8 cellular contexts compared by ENCODE assay signal in genomic region chr1:59072017-59072947, GRCh38.
DNase-seq lines count a peak whose midpoint lies in the region; ATAC-seq, FAIRE-seq and TF ChIP-seq lines count a peak whose summit lies in the region.

No MANE protein-coding gene starts in this region.

- peak overlapping the region; percentile 1 for H3K4me3 Mint-ChIP-seq in activated CD8-positive, alpha-beta memory T cell treated with anti-CD3 and anti-CD28 coated beads, Interleukin-2, amount 10 ng/mL, durations not matched to agents 7 days and 5 days
- no peak overlapping the region for H3K4me3 Mint-ChIP-seq in stimulated activated memory B cell treated with anti-CD40 and anti-IgM and Interleukin-4, amounts not matched to agents 10 μg/mL and 1 μg/mL and 100 μg/mL, for 72 hours

- CTCF ChIA-PET in activated CD8-positive, alpha-beta memory T cell treated with anti-CD3 and anti-CD28 coated beads, Interleukin-2, amount 10 ng/mL, durations not matched to agents 7 days and 5 days (lab: Charles Lee) = interaction anchor here (0.6 to 1.0 kb wide), 2 partner anchors 11 to 287 kb away, joined by 3 read pairs; no protein-coding TSS in a partner anchor
- CTCF ChIA-PET in GM12878 (lab: Yijun Ruan, JAX) = interaction anchor here (0.9 kb wide), 1 partner anchor 172 kb away, joined by 3 read pairs; no protein-coding TSS in a partner anchor

- TF ChIP-seq CTCF in GM12878 (IDR thresholded peaks at IDR 0.05 in 2 of 3, conservative IDR thresholded peaks at IDR 0.05 in 1 of 3; ENCODE audit: control insufficient read depth in 2 of 3, extremely low read depth in 1 of 3, insufficient read depth in 1 of 3, low read depth in 3 of 3, low read length in 3 of 3) = no peak

- H3K36me3 ChIP-seq in GM12878 (ENCODE audit: control insufficient read depth in 2 of 2, insufficient read depth in 2 of 2, low read length in 1 of 2) = no peaks in the 10 kb centered on the region

- no peaks in the 10 kb centered on the region for H3K9me3 ChIP-seq in GM12878 (replicated peaks; ENCODE audit: control insufficient read depth, insufficient read depth, low read length)

- H3K27me3 Mint-ChIP-seq in activated CD8-positive, alpha-beta memory T cell treated with anti-CD3 and anti-CD28 coated beads, Interleukin-2, amount 10 ng/mL, durations not matched to agents 7 days and 5 days = no peaks in the 10 kb centered on the region
- H3K27me3 Mint-ChIP-seq in stimulated activated memory B cell treated with anti-CD40 and anti-IgM and Interleukin-4, amounts not matched to agents 10 μg/mL and 1 μg/mL and 100 μg/mL, for 72 hours = no peaks in the 10 kb centered on the region

- H3K9ac ChIP-seq in GM12878 (ENCODE audit: control insufficient read depth, insufficient read depth, low read length) = no peak overlapping the region

- peaks cover 23% of the 10 kb centered on the region for H3K4me1 Mint-ChIP-seq in activated CD8-positive, alpha-beta memory T cell treated with anti-CD3 and anti-CD28 coated beads, Interleukin-2, amount 10 ng/mL, durations not matched to agents 7 days and 5 days
- H3K4me1 Mint-ChIP-seq in stimulated activated memory B cell treated with anti-CD40 and anti-IgM and Interleukin-4, amounts not matched to agents 10 μg/mL and 1 μg/mL and 100 μg/mL, for 72 hours = peaks cover 36% of the 10 kb centered on the region

- H4K20me1 ChIP-seq in GM12878 (ENCODE audit: control insufficient read depth, insufficient read depth) = no peaks in the 10 kb centered on the region

- RAD21 ChIA-PET in GM12878 (lab: Charles Lee; ENCODE audit: unreplicated experiment) = no interaction called here

- POLR2A ChIA-PET in GM12878 (lab: Charles Lee) = no interaction called here

- peak overlapping the region; percentile 81 for H2AFZ ChIP-seq in GM12878 (ENCODE audit: control insufficient read depth, low read depth, low read length)

- TF ChIP-seq POLR2A in GM12878 (IDR thresholded peaks at IDR 0.05; ENCODE audit: low read depth, low read length) (no peak), GM18505 (IDR thresholded peaks at IDR 0.05; ENCODE audit: borderline replicate concordance, extremely low read depth, insufficient read depth, insufficient read length) (no peak)

- BruUV-seq in GM12878 (replicated peaks; lab: Mats Ljungman, UMichigan) = no TSS peak

- no peak for DNase-seq in activated CD8-positive, alpha-beta memory T cell treated with anti-CD3 and anti-CD28 coated beads, Interleukin-2, amount 10 ng/mL, durations not matched to agents 7 days and 5 days
- no peak for DNase-seq in activated CD8-positive, alpha-beta memory T cell treated with anti-CD3 and anti-CD28 coated beads, Interleukin-2, amount 50 U/mL, for 48 hours
- DNase-seq in NCI-H1930 (lab: John Stamatoyannopoulos, UW) (peak; percentile 45 to 72), GM12878 (ENCODE audit: low read depth, low spot score) (no peak), HK-2 (ENCODE audit: unreplicated experiment) (no peak)

- peaks cover 3% of the 10 kb centered on the region for H3K36me3 Mint-ChIP-seq in activated CD8-positive, alpha-beta memory T cell treated with anti-CD3 and anti-CD28 coated beads, Interleukin-2, amount 10 ng/mL, durations not matched to agents 7 days and 5 days
- no peaks in the 10 kb centered on the region for H3K36me3 Mint-ChIP-seq in stimulated activated memory B cell treated with anti-CD40 and anti-IgM and Interleukin-4, amounts not matched to agents 10 μg/mL and 1 μg/mL and 100 μg/mL, for 72 hours

- H3K79me2 ChIP-seq in GM12878 (ENCODE audit: control insufficient read depth, insufficient read depth, low read length) = no peaks in the 10 kb centered on the region

- ATAC-seq in activated CD8-positive, alpha-beta memory T cell treated with anti-CD3 and anti-CD28 coated beads, Interleukin-2, amount 10 ng/mL, durations not matched to agents 7 days and 5 days = peak; percentile 30
- ATAC-seq in GM12878 (0 out of 3 replicates have a peak, but pooled peaks have one; percentile 29), GM18505 (IDR thresholded peaks at IDR 0.05; ENCODE audit: unreplicated experiment) (no peak), HG03442 (IDR thresholded peaks at IDR 0.05; ENCODE audit: unreplicated experiment) (no peak)
- ATAC-seq in stimulated activated memory B cell treated with anti-CD40 and anti-IgM and Interleukin-4, amounts not matched to agents 10 μg/mL and 1 μg/mL and 100 μg/mL, for 72 hours = no peak

- peak; percentile 54 for FAIRE-seq in GM12878 (lab: Jason Lieb, UNC)

- 39% methylated on average over 9 of the region's 9 CpGs for WGBS in GM12878 (ENCODE audit: insufficient coverage, insufficient replicate concordance, low lambda C conversion rate, missing lambda C conversion rate)

- peaks cover 14% of the 10 kb centered on the region for H3K4me1 ChIP-seq in GM12878 (ENCODE audit: control insufficient read depth, insufficient read depth, low read length)

- no peaks in the 10 kb centered on the region for H3K27me3 ChIP-seq in GM12878 (replicated peaks in 1 of 2; ENCODE audit: control insufficient read depth in 2 of 2, insufficient read depth in 2 of 2, low read length in 1 of 2)

- TF ChIP-seq EP300 in GM12878 (IDR thresholded peaks at IDR 0.05; ENCODE audit: borderline replicate concordance in 1 of 2, control insufficient read depth in 1 of 2, low read depth in 2 of 2, low read length in 2 of 2) = no peak

- H3K4me2 ChIP-seq in GM12878 (ENCODE audit: control insufficient read depth, insufficient read depth) = no peak overlapping the region

- no peak for TF ChIP-seq RAD21 in GM12878 (IDR thresholded peaks at IDR 0.05; ENCODE audit: insufficient read depth, low read depth, low read length)

- no peak overlapping the region for H3K4me3 ChIP-seq in GM12878

- no peak overlapping the region; the same call in 1 of the 2 replicates for H3K27ac ChIP-seq in GM12878 (ENCODE audit: control insufficient read depth, insufficient read depth)

- H3K9me3 Mint-ChIP-seq in activated CD8-positive, alpha-beta memory T cell treated with anti-CD3 and anti-CD28 coated beads, Interleukin-2, amount 10 ng/mL, durations not matched to agents 7 days and 5 days (ENCODE audit: low read depth) = no peaks in the 10 kb centered on the region
- H3K9me3 Mint-ChIP-seq in stimulated activated memory B cell treated with anti-CD40 and anti-IgM and Interleukin-4, amounts not matched to agents 10 μg/mL and 1 μg/mL and 100 μg/mL, for 72 hours = no peaks in the 10 kb centered on the region

- in situ Hi-C loops in GM12878 (cut with MboI) = no loop called here

- peak overlapping the region; percentile 85 for H3K27ac Mint-ChIP-seq in activated CD8-positive, alpha-beta memory T cell treated with anti-CD3 and anti-CD28 coated beads, Interleukin-2, amount 10 ng/mL, durations not matched to agents 7 days and 5 days
- H3K27ac Mint-ChIP-seq in stimulated activated memory B cell treated with anti-CD40 and anti-IgM and Interleukin-4, amounts not matched to agents 10 μg/mL and 1 μg/mL and 100 μg/mL, for 72 hours = peak overlapping the region; percentile 78

- SMC1A ChIA-PET in GM12878 (lab: Charles Lee; ENCODE audit: uncharacterized antibody, unreplicated experiment) = interaction anchor here (0.7 to 2.9 kb wide), 8 partner anchors 8 to 626 kb away, joined by 3 to 12 read pairs (median 3); no protein-coding TSS in a partner anchor

- intact Hi-C loops in GM12878 (cut with micrococcal nuclease; ENCODE audit: unreplicated experiment) = no loop called here

TF ChIP-seq in GM12878, 131 proteins besides CTCF, POLR2A, EP300 and RAD21:
- TF ChIP-seq SPI1 (IDR thresholded peaks at IDR 0.05; ENCODE audit: borderline replicate concordance, insufficient read depth, low read depth, low read length) = 0 out of 2 replicates have a peak, but pooled peaks have one; percentile 29
- TF ChIP-seq, protein P1, sequence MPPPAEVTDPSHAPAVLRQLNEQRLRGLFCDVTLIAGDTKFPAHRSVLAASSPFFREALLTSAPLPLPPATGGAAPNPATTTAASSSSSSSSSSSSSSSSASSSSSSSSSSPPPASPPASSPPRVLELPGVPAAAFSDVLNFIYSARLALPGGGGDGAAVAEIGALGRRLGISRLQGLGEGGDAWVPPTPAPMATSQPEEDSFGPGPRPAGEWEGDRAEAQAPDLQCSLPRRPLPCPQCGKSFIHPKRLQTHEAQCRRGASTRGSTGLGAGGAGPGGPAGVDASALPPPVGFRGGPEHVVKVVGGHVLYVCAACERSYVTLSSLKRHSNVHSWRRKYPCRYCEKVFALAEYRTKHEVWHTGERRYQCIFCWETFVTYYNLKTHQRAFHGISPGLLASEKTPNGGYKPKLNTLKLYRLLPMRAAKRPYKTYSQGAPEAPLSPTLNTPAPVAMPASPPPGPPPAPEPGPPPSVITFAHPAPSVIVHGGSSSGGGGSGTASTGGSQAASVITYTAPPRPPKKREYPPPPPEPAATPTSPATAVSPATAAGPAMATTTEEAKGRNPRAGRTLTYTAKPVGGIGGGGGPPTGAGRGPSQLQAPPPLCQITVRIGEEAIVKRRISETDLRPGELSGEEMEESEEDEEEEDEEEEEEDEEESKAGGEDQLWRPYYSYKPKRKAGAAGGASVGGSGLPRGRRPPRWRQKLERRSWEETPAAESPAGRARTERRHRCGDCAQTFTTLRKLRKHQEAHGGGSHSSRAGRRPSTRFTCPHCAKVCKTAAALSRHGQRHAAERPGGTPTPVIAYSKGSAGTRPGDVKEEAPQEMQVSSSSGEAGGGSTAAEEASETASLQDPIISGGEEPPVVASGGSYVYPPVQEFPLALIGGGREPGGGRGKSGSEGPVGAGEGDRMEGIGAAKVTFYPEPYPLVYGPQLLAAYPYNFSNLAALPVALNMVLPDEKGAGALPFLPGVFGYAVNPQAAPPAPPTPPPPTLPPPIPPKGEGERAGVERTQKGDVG (CRISPR knock-in tag; IDR thresholded peaks at IDR 0.05) = no peak

Comparison
In these comparisons a context has a peak if more than half of its experiments do, and no peak if none do; other contexts are left out.
1. ATAC-seq: peak in activated CD8-positive, alpha-beta memory T cell treated with anti-CD3 and anti-CD28 coated beads, Interleukin-2, amount 10 ng/mL, durations not matched to agents 7 days and 5 days (single experiment) and GM12878 (single experiment); none in stimulated activated memory B cell treated with anti-CD40 and anti-IgM and Interleukin-4, amounts not matched to agents 10 μg/mL and 1 μg/mL and 100 μg/mL, for 72 hours (single experiment), GM18505 (single experiment) and HG03442 (single experiment).
2. DNase-seq: peak in NCI-H1930 (2 of 2); none in activated CD8-positive, alpha-beta memory T cell treated with anti-CD3 and anti-CD28 coated beads, Interleukin-2, amount 10 ng/mL, durations not matched to agents 7 days and 5 days (single experiment), activated CD8-positive, alpha-beta memory T cell treated with anti-CD3 and anti-CD28 coated beads, Interleukin-2, amount 50 U/mL, for 48 hours (single experiment), GM12878 (single experiment) and HK-2 (single experiment).